In the genomic region with DNA sequence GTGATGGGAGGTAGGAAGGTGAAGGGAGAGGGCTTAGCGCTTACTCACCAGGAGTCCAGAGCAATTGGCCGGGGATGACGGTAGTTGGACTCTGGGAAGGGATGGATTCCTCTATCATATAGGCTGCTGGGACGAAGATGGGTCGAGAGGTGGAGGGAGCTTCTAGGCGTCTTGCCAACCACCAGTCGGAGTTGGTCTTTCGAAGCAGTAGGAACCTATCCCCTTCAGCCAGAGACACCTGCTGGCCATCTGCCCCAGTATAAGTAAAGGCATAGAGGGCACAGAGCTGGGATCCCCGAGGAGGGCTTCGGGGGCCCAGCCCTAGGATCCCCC, we compare ENCODE assay signal across 1 cellular context.
TF ChIP-seq lines count a peak whose summit lies in the region.

No MANE protein-coding gene starts in this region.

TF ChIP-seq in GM12878, 131 proteins besides CTCF, POLR2A, EP300 and RAD21:
- TF ChIP-seq ETV6 (conservative IDR thresholded peaks at IDR 0.05 in 1 of 2, IDR thresholded peaks at IDR 0.05 in 1 of 2; ENCODE audit: borderline replicate concordance in 1 of 2, low read depth in 1 of 2) (no peak), MTA2 (IDR thresholded peaks at IDR 0.05; ENCODE audit: low read depth) (no peak), ATF7 (IDR thresholded peaks at IDR 0.05; ENCODE audit: low read depth) (no peak), TAF1 (IDR thresholded peaks at IDR 0.05; ENCODE audit: borderline replicate concordance, low read depth, low read length) (no peak), PML (IDR thresholded peaks at IDR 0.05; ENCODE audit: low read length) (no peak), SREBF1 (IDR thresholded peaks at IDR 0.05; ENCODE audit: low read length) (no peak), SMC3 (IDR thresholded peaks at IDR 0.05; ENCODE audit: borderline replicate concordance, low read length) (no peak), MLLT1 (IDR thresholded peaks at IDR 0.05) (no peak), EZH2 (IDR thresholded peaks at IDR 0.05; ENCODE audit: borderline replicate concordance, control insufficient read depth, low read depth, low read length) (no peak), MEF2A (IDR thresholded peaks at IDR 0.05; ENCODE audit: insufficient read depth, low read depth, low read length) (no peak), YBX1 (IDR thresholded peaks at IDR 0.05) (no peak), CBX5 (IDR thresholded peaks at IDR 0.05; ENCODE audit: low read depth) (no peak), ATF2 (IDR thresholded peaks at IDR 0.05; ENCODE audit: low read length) (no peak)
- TF ChIP-seq, protein P1, sequence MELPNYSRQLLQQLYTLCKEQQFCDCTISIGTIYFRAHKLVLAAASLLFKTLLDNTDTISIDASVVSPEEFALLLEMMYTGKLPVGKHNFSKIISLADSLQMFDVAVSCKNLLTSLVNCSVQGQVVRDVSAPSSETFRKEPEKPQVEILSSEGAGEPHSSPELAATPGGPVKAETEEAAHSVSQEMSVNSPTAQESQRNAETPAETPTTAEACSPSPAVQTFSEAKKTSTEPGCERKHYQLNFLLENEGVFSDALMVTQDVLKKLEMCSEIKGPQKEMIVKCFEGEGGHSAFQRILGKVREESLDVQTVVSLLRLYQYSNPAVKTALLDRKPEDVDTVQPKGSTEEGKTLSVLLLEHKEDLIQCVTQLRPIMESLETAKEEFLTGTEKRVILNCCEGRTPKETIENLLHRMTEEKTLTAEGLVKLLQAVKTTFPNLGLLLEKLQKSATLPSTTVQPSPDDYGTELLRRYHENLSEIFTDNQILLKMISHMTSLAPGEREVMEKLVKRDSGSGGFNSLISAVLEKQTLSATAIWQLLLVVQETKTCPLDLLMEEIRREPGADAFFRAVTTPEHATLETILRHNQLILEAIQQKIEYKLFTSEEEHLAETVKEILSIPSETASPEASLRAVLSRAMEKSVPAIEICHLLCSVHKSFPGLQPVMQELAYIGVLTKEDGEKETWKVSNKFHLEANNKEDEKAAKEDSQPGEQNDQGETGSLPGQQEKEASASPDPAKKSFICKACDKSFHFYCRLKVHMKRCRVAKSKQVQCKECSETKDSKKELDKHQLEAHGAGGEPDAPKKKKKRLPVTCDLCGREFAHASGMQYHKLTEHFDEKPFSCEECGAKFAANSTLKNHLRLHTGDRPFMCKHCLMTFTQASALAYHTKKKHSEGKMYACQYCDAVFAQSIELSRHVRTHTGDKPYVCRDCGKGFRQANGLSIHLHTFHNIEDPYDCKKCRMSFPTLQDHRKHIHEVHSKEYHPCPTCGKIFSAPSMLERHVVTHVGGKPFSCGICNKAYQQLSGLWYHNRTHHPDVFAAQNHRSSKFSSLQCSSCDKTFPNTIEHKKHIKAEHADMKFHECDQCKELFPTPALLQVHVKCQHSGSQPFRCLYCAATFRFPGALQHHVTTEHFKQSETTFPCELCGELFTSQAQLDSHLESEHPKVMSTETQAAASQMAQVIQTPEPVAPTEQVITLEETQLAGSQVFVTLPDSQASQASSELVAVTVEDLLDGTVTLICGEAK (IDR thresholded peaks at IDR 0.05; ENCODE audit: borderline replicate concordance), result no peak
- TF ChIP-seq, protein P2, sequence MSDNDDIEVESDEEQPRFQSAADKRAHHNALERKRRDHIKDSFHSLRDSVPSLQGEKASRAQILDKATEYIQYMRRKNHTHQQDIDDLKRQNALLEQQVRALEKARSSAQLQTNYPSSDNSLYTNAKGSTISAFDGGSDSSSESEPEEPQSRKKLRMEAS (IDR thresholded peaks at IDR 0.05; ENCODE audit: low read depth, low read length), result no peak
TF ChIP-seq in GM12878: peak in this region for 0.
